In genomic region chr15:40755821-40756220, GRCh38 we compare ENCODE assay signal across 8 cellular contexts. TPM values are rescaled to one million over a fixed set of nuclear protein-coding genes. Genes with fewer than 3 reads are reported as not detected.
DNase-seq lines count a peak whose midpoint lies in the region; ATAC-seq and TF ChIP-seq lines count a peak whose summit lies in the region.

No MANE protein-coding gene starts in this region.

- peak overlapping the region; percentile 75; the same call in 1 of the 2 replicates for H3K9ac ChIP-seq in SK-N-SH
- peak overlapping the region in 1 of 2 donors; percentile 83 for H3K9ac ChIP-seq in stomach smooth muscle (ENCODE audit: low read length in 2 of 2)

- no peaks in the 10 kb centered on the region for H3K9me3 ChIP-seq in SK-N-SH
- H3K9me3 ChIP-seq in stomach smooth muscle (ENCODE audit: control insufficient read depth in 2 of 2, low read length in 2 of 2), result no peaks in the 10 kb centered on the region

- H3K27ac ChIP-seq in SK-N-SH (ENCODE audit: low read depth in 2 of 2, low read length in 1 of 2) (peak overlapping the region in 1 of 2 experiments; percentile 90; a peak in 2 of 4 replicates), stomach smooth muscle (ENCODE audit: low read length) (peak overlapping the region; percentile 70)

- peaks cover 37% of the 10 kb centered on the region for H3K79me2 ChIP-seq in SK-N-SH (ENCODE audit: insufficient read depth)

- ATAC-seq in SK-N-SH treated with all-trans-retinoic acid at 6 μM for 48 hours, result no peak
- no peak for ATAC-seq in T-cell (replicated peaks in 1 of 4)
- ATAC-seq in GM19023 (IDR thresholded peaks at IDR 0.05; ENCODE audit: unreplicated experiment), result no peak
- ATAC-seq in GM21423 (IDR thresholded peaks at IDR 0.05; ENCODE audit: unreplicated experiment), result no peak

- H3K4me1 ChIP-seq in SK-N-SH (ENCODE audit: control insufficient read depth in 1 of 2, insufficient read depth in 2 of 2, low read depth in 1 of 2, low read length in 1 of 2) (peaks cover 0 to 25% of the 10 kb centered on the region in 2 experiments; a peak in 2 of 4 replicates), stomach smooth muscle (ENCODE audit: control insufficient read depth, insufficient read depth, low read length) (peaks cover 10% of the 10 kb centered on the region)

- H3F3A ChIP-seq in SK-N-SH (replicated peaks; ENCODE audit: insufficient read depth), result peaks cover 4% of the 10 kb centered on the region

- H3K36me3 Mint-ChIP-seq in T-cell (peaks cover 13% of the 10 kb centered on the region), glutamatergic neuron (ENCODE audit: unreplicated experiment) (no peaks in the 10 kb centered on the region)

- H3K4me3 Mint-ChIP-seq in T-cell, result peak overlapping the region; percentile 89 to 95 (median 90)
- peak overlapping the region; percentile 92 for H3K4me3 Mint-ChIP-seq in glutamatergic neuron (ENCODE audit: unreplicated experiment)

- H3K36me3 ChIP-seq in SK-N-SH (replicated peaks in 1 of 2; ENCODE audit: control insufficient read depth in 1 of 2, insufficient read depth in 2 of 2, low read length in 1 of 2) (peaks cover 3 to 15% of the 10 kb centered on the region in 2 experiments), stomach smooth muscle (ENCODE audit: control insufficient read depth in 2 of 2, insufficient read depth in 2 of 2, low read length in 2 of 2) (peaks cover 0 to 16% of the 10 kb centered on the region in 2 donors)

- no peak for TF ChIP-seq EP300 in SK-N-SH (IDR thresholded peaks at IDR 0.05; ENCODE audit: borderline replicate concordance in 1 of 2, low read depth in 1 of 2, low read length in 1 of 2)

- H3K27ac Mint-ChIP-seq in T-cell (peak overlapping the region; percentile 91 to 97), glutamatergic neuron (ENCODE audit: unreplicated experiment) (peak overlapping the region; percentile 52)

- H3K9me3 Mint-ChIP-seq in T-cell, result no peaks in the 10 kb centered on the region
- peaks cover 5% of the 10 kb centered on the region for H3K9me3 Mint-ChIP-seq in glutamatergic neuron (ENCODE audit: unreplicated experiment)

- H3K27me3 ChIP-seq in SK-N-SH (ENCODE audit: insufficient read depth), result no peaks in the 10 kb centered on the region
- no peaks in the 10 kb centered on the region for H3K27me3 ChIP-seq in stomach smooth muscle (ENCODE audit: control insufficient read depth in 1 of 2, insufficient read depth in 2 of 2, low read length in 2 of 2)

- POLR2A ChIA-PET in SK-N-SH (lab: Yijun Ruan, JAX) (interaction anchor here (0.6 to 1.6 kb wide), 3 partner anchors 8 to 17 kb away, joined by 3 to 9 read pairs (median 4); no protein-coding TSS in a partner anchor), T-cell (lab: Charles Lee) (interaction anchor here in 1 of 2 donors (0.6 to 1.0 kb wide), 2 partner anchors 9 to 1211 kb away, joined by 3 read pairs; no protein-coding TSS in a partner anchor)

- H3K4me2 ChIP-seq in SK-N-SH, result peak overlapping the region; percentile 84

- 78% methylated on average over 11 of the region's 11 CpGs for WGBS in SK-N-SH (ENCODE audit: low lambda C conversion rate)

- H3K9me2 ChIP-seq in SK-N-SH, result no peaks in the 10 kb centered on the region

- no peaks in the 10 kb centered on the region for H3K27me3 Mint-ChIP-seq in T-cell
- peaks cover 5% of the 10 kb centered on the region for H3K27me3 Mint-ChIP-seq in glutamatergic neuron (ENCODE audit: unreplicated experiment)

- TF ChIP-seq CTCF in SK-N-SH (IDR thresholded peaks at IDR 0.05), result no peak
- no peak for TF ChIP-seq CTCF in glutamatergic neuron (IDR thresholded peaks at IDR 0.05; ENCODE audit: partially characterized antibody, unreplicated experiment)

- CTCF ChIA-PET in SK-N-SH (lab: Yijun Ruan, JAX) (interaction anchor here (1.2 to 3.5 kb wide), 2 partner anchors 9 to 27 kb away, joined by 12 to 22 read pairs; no protein-coding TSS in a partner anchor), T-cell (lab: Charles Lee) (interaction anchor here in 1 of 2 donors (0.6 kb wide), 1 partner anchor 102 kb away, joined by 3 read pairs; no protein-coding TSS in a partner anchor)

- no peak for TF ChIP-seq RAD21 in SK-N-SH (IDR thresholded peaks at IDR 0.05; ENCODE audit: low read length)

- H3K4me3 ChIP-seq in SK-N-SH (ENCODE audit: low read depth in 2 of 2, low read length in 1 of 2), result peak overlapping the region in 1 of 2 experiments; percentile 57; a peak in 1 of 4 replicates
- peak overlapping the region; percentile 83 to 91 for H3K4me3 ChIP-seq in stomach smooth muscle (ENCODE audit: low read length in 2 of 2)

- H2AFZ ChIP-seq in SK-N-SH (ENCODE audit: low read depth), result peak overlapping the region; percentile 74

- peaks cover 26 to 35% (median 34%) of the 10 kb centered on the region in 3 donors for H3K4me1 Mint-ChIP-seq in T-cell
- H3K4me1 Mint-ChIP-seq in glutamatergic neuron (ENCODE audit: low read depth, unreplicated experiment), result peaks cover 3% of the 10 kb centered on the region

- DNase-seq in SK-N-SH, result no peak
- no peak for DNase-seq in T-cell
- no peak for DNase-seq in glutamatergic neuron
- no peak for DNase-seq in Ammon's horn (ENCODE audit: low spot score)

- H4K20me1 ChIP-seq in SK-N-SH (ENCODE audit: insufficient read depth), result no peaks in the 10 kb centered on the region

TF ChIP-seq in SK-N-SH, 30 proteins besides CTCF, POLR2A, EP300 and RAD21 (continues in another document):
- TF ChIP-seq EZH2phosphoT487 (IDR thresholded peaks at IDR 0.05; ENCODE audit: borderline replicate concordance, low read depth) (no peak), RXRA (IDR thresholded peaks at IDR 0.05; ENCODE audit: borderline replicate concordance, low read depth) (no peak), SMC3 (IDR thresholded peaks at IDR 0.05; ENCODE audit: low read depth, low read length) (no peak), RCOR1 (IDR thresholded peaks at IDR 0.05; ENCODE audit: low read length) (no peak), GATA2 (CRISPR knock-in tag; IDR thresholded peaks at IDR 0.05) (no peak), JUND (IDR thresholded peaks at IDR 0.05) (no peak), TCF12 (IDR thresholded peaks at IDR 0.05) (no peak)

TF ChIP-seq in SK-N-SH treated with all-trans-retinoic acid at 6 μM for 48 hours, 23 proteins besides CTCF, POLR2A, EP300 and RAD21:
- no peak for TF ChIP-seq TSHZ2 (CRISPR knock-in tag; IDR thresholded peaks at IDR 0.05)

RNA-seq across cellular contexts. Expression of gene RMDN3, which starts 0.8 kb away (rescaled TPM):
- 30.0 and 33.0 TPM in 2 replicates for polyA plus RNA-seq in SK-N-SH (2012; rRNA removed)
- 26.4 and 28.8 TPM in 2 replicates for polyA plus RNA-seq in SK-N-SH (2012; cell fraction: cytosol; rRNA removed)
- polyA plus RNA-seq in SK-N-SH (2012; cell fraction: nucleus; rRNA removed), result 33.0 and 39.1 TPM in 2 replicates
- 10 to 100 TPM; 23.9 to 32.3 (median 26.9) TPM for total RNA-seq in T-cell
- total RNA-seq in glutamatergic neuron (ENCODE audit: unreplicated experiment), result 37.1 TPM

RNA-seq across cellular contexts. Expression of gene GCHFR, which starts 8.0 kb away (rescaled TPM):
- polyA plus RNA-seq in SK-N-SH (2012; rRNA removed), result 0.60 and 0.67 TPM in 2 replicates
- polyA plus RNA-seq in SK-N-SH (2012; cell fraction: cytosol; rRNA removed), result 0.41 and 0.66 TPM in 2 replicates
- polyA plus RNA-seq in SK-N-SH (2012; cell fraction: nucleus; rRNA removed), result 0.12 and 0.18 TPM in 2 replicates
- total RNA-seq in T-cell (10 to 100 TPM; 13.7 to 29.9 (median 28.4) TPM), glutamatergic neuron (ENCODE audit: unreplicated experiment) (5.0 TPM)

RNA-seq across cellular contexts. Expression of gene C15orf62, which starts 14.0 kb away (rescaled TPM):
- polyA plus RNA-seq in SK-N-SH (2012; rRNA removed), result 0.06 TPM in 1 of 2 replicates, not detected in the other
- 0.01 and 0.03 TPM in 2 replicates for polyA plus RNA-seq in SK-N-SH (2012; cell fraction: cytosol; rRNA removed)
- polyA plus RNA-seq in SK-N-SH (2012; cell fraction: nucleus; rRNA removed), result 0.08 and 0.19 TPM in 2 replicates
- total RNA-seq in T-cell, result 1 to 10 TPM in 4 of 5 donors, under 1 TPM in 1; 0.60 to 3.2 (median 2.4) TPM
- 0.17 TPM for total RNA-seq in glutamatergic neuron (ENCODE audit: unreplicated experiment)

RNA-seq across cellular contexts. Expression of gene ZFYVE19, which starts 51.1 kb away (rescaled TPM):
- polyA plus RNA-seq in SK-N-SH (2012; rRNA removed), result 35.5 and 37.8 TPM in 2 replicates
- 16.8 and 22.1 TPM in 2 replicates for polyA plus RNA-seq in SK-N-SH (2012; cell fraction: cytosol; rRNA removed)
- 141 and 176 TPM in 2 replicates for polyA plus RNA-seq in SK-N-SH (2012; cell fraction: nucleus; rRNA removed)
- total RNA-seq in T-cell (10 to 100 TPM; 20.0 to 38.9 (median 30.8) TPM), glutamatergic neuron (ENCODE audit: unreplicated experiment) (11.8 TPM)

RNA-seq across cellular contexts. Expression of gene DNAJC17, which starts 51.5 kb away (rescaled TPM):
- 53.1 and 61.6 TPM in 2 replicates for polyA plus RNA-seq in SK-N-SH (2012; rRNA removed)
- 48.6 and 49.2 TPM in 2 replicates for polyA plus RNA-seq in SK-N-SH (2012; cell fraction: cytosol; rRNA removed)
- 96.1 and 113 TPM in 2 replicates for polyA plus RNA-seq in SK-N-SH (2012; cell fraction: nucleus; rRNA removed)
- total RNA-seq in T-cell (10 to 100 TPM; 33.1 to 47.5 (median 45.1) TPM), glutamatergic neuron (ENCODE audit: unreplicated experiment) (43.2 TPM)
